ENCODE assay signal across 30 cellular contexts in the genomic region with DNA sequence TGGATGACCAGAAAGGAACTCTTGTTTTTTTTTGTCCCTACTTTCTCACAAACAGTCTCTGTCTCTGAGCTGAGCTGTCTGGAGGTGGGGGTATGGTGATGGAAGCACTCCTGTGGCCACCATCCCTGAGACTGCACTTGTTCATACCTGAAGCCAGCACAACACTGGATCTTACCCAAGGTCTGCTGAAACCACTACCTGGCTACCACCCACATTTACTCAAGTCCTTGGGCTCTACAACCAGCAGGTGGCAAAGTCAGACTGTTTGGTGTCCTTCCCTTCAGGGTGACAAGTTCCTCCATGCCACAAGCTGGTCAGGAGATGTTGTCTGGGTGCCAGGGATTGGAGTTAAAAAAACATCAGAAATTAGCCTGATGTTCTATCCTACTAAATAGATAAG.
A peak's percentile ranks its signal among the peaks of the same experiment; 100 is the strongest.
DNase-seq lines count a peak whose midpoint lies in the region; ATAC-seq, FAIRE-seq and TF ChIP-seq lines count a peak whose summit lies in the region.
"Had no signal": no experiment of that assay in that cellular context is flagged by ENCODE, and none has a peak within 500 bp of the region (broad histone marks: within the 10 kb centered on the region; RNA-seq: fewer than 3 reads in every experiment).

No MANE protein-coding gene starts in this region.

- H3K4me1 ChIP-seq in Karpas-422 (ENCODE audit: low read length) (no peaks in the 10 kb centered on the region), GM12878 (ENCODE audit: control insufficient read depth, insufficient read depth, low read length) (no peaks in the 10 kb centered on the region), transverse colon (no peaks in the 10 kb centered on the region)
- H3K4me1 ChIP-seq: BLaER1, esophagus squamous epithelium, right lobe of liver had no signal

- DNase-seq in activated CD8-positive, alpha-beta T cell treated with anti-CD3 and anti-CD28 coated beads for 36 hours, result peak; percentile 2
- DNase-seq in activated CD8-positive, alpha-beta T cell treated with anti-CD3 and anti-CD28 coated beads, Interleukin-2, amount 10 ng/mL, durations not matched to agents 7 days and 5 days, result no peak
- DNase-seq in Karpas-422 (peak; percentile 44), GM12878 (ENCODE audit: low read depth, low spot score) (no peak), transverse colon (peak; percentile 10), GM13977 (ENCODE audit: low spot score) (no peak)
- DNase-seq: activated CD8-positive, alpha-beta memory T cell treated with anti-CD3 and anti-CD28 coated beads for 24 hours; activated gamma-delta T cell; activated naive CD8-positive, alpha-beta T cell treated with anti-CD3 and anti-CD28 coated beads, Interleukin-2, amount 50 U/mL, for 24 hours; activated T-cell treated with anti-CD3 and anti-CD28 coated beads, Interleukin-2, amount 50 U/mL, for 1 hour; central memory CD4-positive, alpha-beta T cell; COR-L47; EL; endodermal cell; esophagus squamous epithelium; mammary epithelial cell; NCI-H69; OCI-M1; posterior cingulate gyrus; right lobe of liver; stimulated activated CD4-positive, alpha-beta T cell treated with anti-CD3 and anti-CD28 coated beads, Interleukin-2, amount 100 ng/mL, for 48 hours had no signal

- no peaks in the 10 kb centered on the region for H3K36me3 ChIP-seq in Karpas-422 (ENCODE audit: insufficient read depth, low read length)
- no peaks in the 10 kb centered on the region for H3K36me3 ChIP-seq in GM12878 (ENCODE audit: control insufficient read depth in 2 of 2, insufficient read depth in 2 of 2, low read length in 1 of 2)
- no peaks in the 10 kb centered on the region for H3K36me3 ChIP-seq in transverse colon
- H3K36me3 ChIP-seq: BLaER1, esophagus squamous epithelium, right lobe of liver had no signal

- TF ChIP-seq RAD21 in GM12878 (IDR thresholded peaks at IDR 0.05; ENCODE audit: insufficient read depth, low read depth, low read length), result 0 out of 2 replicates have a peak, but pooled peaks have one; percentile 22

- H3K27me3 ChIP-seq in Karpas-422 (ENCODE audit: low read length) (no peaks in the 10 kb centered on the region), GM12878 (replicated peaks in 1 of 2; ENCODE audit: control insufficient read depth in 2 of 2, insufficient read depth in 2 of 2, low read length in 1 of 2) (no peaks in the 10 kb centered on the region), transverse colon (no peaks in the 10 kb centered on the region)
- H3K27me3 ChIP-seq: esophagus squamous epithelium, right lobe of liver had no signal

- no peaks in the 10 kb centered on the region for H3K36me3 Mint-ChIP-seq in activated CD8-positive, alpha-beta T cell treated with anti-CD3 and anti-CD28 coated beads for 36 hours (ENCODE audit: low read depth)
- no peaks in the 10 kb centered on the region for H3K36me3 Mint-ChIP-seq in activated CD8-positive, alpha-beta T cell treated with anti-CD3 and anti-CD28 coated beads, Interleukin-2, amount 10 ng/mL, durations not matched to agents 7 days and 5 days (ENCODE audit: low read depth)

- POLR2A ChIA-PET in activated CD8-positive, alpha-beta T cell treated with anti-CD3 and anti-CD28 coated beads for 36 hours (lab: Charles Lee), result no interaction called here
- POLR2A ChIA-PET in activated CD8-positive, alpha-beta T cell treated with anti-CD3 and anti-CD28 coated beads, Interleukin-2, amount 10 ng/mL, durations not matched to agents 7 days and 5 days (lab: Charles Lee), result no interaction called here
- POLR2A ChIA-PET in GM12878 (lab: Charles Lee), result no interaction called here

- H3K9ac ChIP-seq in Karpas-422 (ENCODE audit: low read length), result no peak overlapping the region
- H3K9ac ChIP-seq in GM12878 (ENCODE audit: control insufficient read depth, insufficient read depth, low read length), result no peak overlapping the region
- H3K9ac ChIP-seq: BLaER1 had no signal

- H4K20me1 ChIP-seq in Karpas-422 (ENCODE audit: insufficient read depth, low read depth, low read length) (no peaks in the 10 kb centered on the region), GM12878 (ENCODE audit: control insufficient read depth, insufficient read depth) (no peaks in the 10 kb centered on the region)

- no peaks in the 10 kb centered on the region for H3K4me1 Mint-ChIP-seq in activated CD8-positive, alpha-beta T cell treated with anti-CD3 and anti-CD28 coated beads for 36 hours (ENCODE audit: low read depth)
- no peaks in the 10 kb centered on the region for H3K4me1 Mint-ChIP-seq in activated CD8-positive, alpha-beta T cell treated with anti-CD3 and anti-CD28 coated beads, Interleukin-2, amount 10 ng/mL, durations not matched to agents 7 days and 5 days (ENCODE audit: low read depth)
- H3K4me1 Mint-ChIP-seq: activated naive CD8-positive, alpha-beta T cell treated with anti-CD3 and anti-CD28 coated beads, Interleukin-2, amount 50 U/mL, for 24 hours had no signal

- H3K9me3 Mint-ChIP-seq in activated CD8-positive, alpha-beta T cell treated with anti-CD3 and anti-CD28 coated beads for 36 hours, result no peaks in the 10 kb centered on the region
- H3K9me3 Mint-ChIP-seq in activated CD8-positive, alpha-beta T cell treated with anti-CD3 and anti-CD28 coated beads, Interleukin-2, amount 10 ng/mL, durations not matched to agents 7 days and 5 days (ENCODE audit: insufficient read depth), result peaks cover 6% of the 10 kb centered on the region
- H3K9me3 Mint-ChIP-seq: activated naive CD8-positive, alpha-beta T cell treated with anti-CD3 and anti-CD28 coated beads, Interleukin-2, amount 50 U/mL, for 24 hours had no signal

- no peak overlapping the region for H3K27ac Mint-ChIP-seq in activated CD8-positive, alpha-beta T cell treated with anti-CD3 and anti-CD28 coated beads for 36 hours
- H3K27ac Mint-ChIP-seq in activated CD8-positive, alpha-beta T cell treated with anti-CD3 and anti-CD28 coated beads, Interleukin-2, amount 10 ng/mL, durations not matched to agents 7 days and 5 days, result no peak overlapping the region
- H3K27ac Mint-ChIP-seq: activated naive CD8-positive, alpha-beta T cell treated with anti-CD3 and anti-CD28 coated beads, Interleukin-2, amount 50 U/mL, for 24 hours; endodermal cell had no signal

- in situ Hi-C loops in GM12878 (cut with MboI), result no loop called here
- in situ Hi-C loops in transverse colon (cut with MboI; ENCODE audit: low pct_ligation_motif_present in 1 of 4, low pct_unique_long_range_greater_than_20kb in 1 of 4, low sequenced_read_pairs in 3 of 4), result no loop called here
- in situ Hi-C loops in GM13977 (cut with MboI; ENCODE audit: low pct_unique_long_range_greater_than_20kb, low sequenced_read_pairs, unreplicated experiment), result no loop called here

- TF ChIP-seq CTCF in activated CD8-positive, alpha-beta T cell treated with anti-CD3 and anti-CD28 coated beads for 36 hours (IDR thresholded peaks at IDR 0.05), result no peak
- no peak; a peak in 1 of 6 replicates for TF ChIP-seq CTCF in GM12878 (IDR thresholded peaks at IDR 0.05 in 2 of 3, conservative IDR thresholded peaks at IDR 0.05 in 1 of 3; ENCODE audit: control insufficient read depth in 2 of 3, extremely low read depth in 1 of 3, insufficient read depth in 1 of 3, low read depth in 3 of 3, low read length in 3 of 3)
- TF ChIP-seq CTCF in transverse colon (IDR thresholded peaks at IDR 0.05), result no peak
- TF ChIP-seq CTCF in GM13977 (IDR thresholded peaks at IDR 0.05; ENCODE audit: extremely low read depth, insufficient read depth, missing control alignments), result no peak

- H3K79me2 ChIP-seq in Karpas-422 (ENCODE audit: low read length), result no peaks in the 10 kb centered on the region
- no peaks in the 10 kb centered on the region for H3K79me2 ChIP-seq in GM12878 (ENCODE audit: control insufficient read depth, insufficient read depth, low read length)

- TF ChIP-seq EP300 in GM12878 (IDR thresholded peaks at IDR 0.05; ENCODE audit: borderline replicate concordance in 1 of 2, control insufficient read depth in 1 of 2, low read depth in 2 of 2, low read length in 2 of 2) (no peak), transverse colon (IDR thresholded peaks at IDR 0.05; ENCODE audit: low read depth) (no peak)

- no peak overlapping the region for H2AFZ ChIP-seq in Karpas-422 (ENCODE audit: low read length)
- H2AFZ ChIP-seq in GM12878 (ENCODE audit: control insufficient read depth, low read depth, low read length), result no peak overlapping the region

- TF ChIP-seq POLR2A in GM12878 (IDR thresholded peaks at IDR 0.05; ENCODE audit: low read depth, low read length) (no peak), transverse colon (IDR thresholded peaks at IDR 0.05) (no peak)

- no peak overlapping the region for H3K4me3 Mint-ChIP-seq in activated CD8-positive, alpha-beta T cell treated with anti-CD3 and anti-CD28 coated beads for 36 hours
- no peak overlapping the region for H3K4me3 Mint-ChIP-seq in activated CD8-positive, alpha-beta T cell treated with anti-CD3 and anti-CD28 coated beads, Interleukin-2, amount 10 ng/mL, durations not matched to agents 7 days and 5 days
- H3K4me3 Mint-ChIP-seq: activated naive CD8-positive, alpha-beta T cell treated with anti-CD3 and anti-CD28 coated beads, Interleukin-2, amount 50 U/mL, for 24 hours; endodermal cell had no signal

- intact Hi-C loops in activated CD8-positive, alpha-beta T cell treated with anti-CD3 and anti-CD28 coated beads for 36 hours (cut with micrococcal nuclease), result no loop called here
- intact Hi-C loops in GM12878 (cut with micrococcal nuclease; ENCODE audit: unreplicated experiment) (no loop called here), transverse colon (cut with DNase I; ENCODE audit: low total_unique reads) (no loop called here)

- no peak for FAIRE-seq in GM12878 (lab: Jason Lieb, UNC)
- FAIRE-seq: frontal cortex, HTR-8/SVneo, TTC549 had no signal

- no peaks in the 10 kb centered on the region for H3K9me2 ChIP-seq in Karpas-422 (replicated peaks; ENCODE audit: insufficient read depth, low read length)

- no TSS peak for BruUV-seq in GM12878 (replicated peaks; lab: Mats Ljungman, UMichigan)

- CTCF ChIA-PET in activated CD8-positive, alpha-beta T cell treated with anti-CD3 and anti-CD28 coated beads for 36 hours (lab: Charles Lee), result no interaction called here
- CTCF ChIA-PET in activated CD8-positive, alpha-beta T cell treated with anti-CD3 and anti-CD28 coated beads, Interleukin-2, amount 10 ng/mL, durations not matched to agents 7 days and 5 days (lab: Charles Lee), result no interaction called here
- CTCF ChIA-PET in GM12878 (lab: Yijun Ruan, JAX), result interaction anchor here (0.6 kb wide), 1 partner anchor 8 kb away, joined by 3 read pairs; no protein-coding TSS in a partner anchor

- H3K4me3 ChIP-seq in Karpas-422 (ENCODE audit: low read length) (no peak overlapping the region), GM12878 (no peak overlapping the region), transverse colon (no peak overlapping the region)
- H3K4me3 ChIP-seq: BLaER1, esophagus squamous epithelium, right lobe of liver, SK-N-MC had no signal

- H3K27ac ChIP-seq in Karpas-422 (ENCODE audit: low read length), result no peak overlapping the region
- H3K27ac ChIP-seq in GM12878 (ENCODE audit: control insufficient read depth, insufficient read depth), result no peak overlapping the region
- H3K27ac ChIP-seq in transverse colon, result no peak overlapping the region
- H3K27ac ChIP-seq: BLaER1, esophagus squamous epithelium, right lobe of liver, SK-N-MC had no signal

- RAD21 ChIA-PET in GM12878 (lab: Charles Lee; ENCODE audit: unreplicated experiment), result interaction anchor here (1.1 kb wide), 1 partner anchor 54 kb away, joined by 3 read pairs; no protein-coding TSS in a partner anchor

- ATAC-seq in activated CD8-positive, alpha-beta T cell treated with anti-CD3 and anti-CD28 coated beads for 36 hours, result no peak
- no peak for ATAC-seq in activated CD8-positive, alpha-beta T cell treated with anti-CD3 and anti-CD28 coated beads, Interleukin-2, amount 10 ng/mL, durations not matched to agents 7 days and 5 days
- peak; percentile 53 for ATAC-seq in GM12878
- ATAC-seq in GM18511 (IDR thresholded peaks at IDR 0.05; ENCODE audit: unreplicated experiment), result no peak
- ATAC-seq in GM18868 (IDR thresholded peaks at IDR 0.05; ENCODE audit: unreplicated experiment), result no peak
- ATAC-seq: activated CD4-positive, CD25-positive, alpha-beta regulatory T cell treated with anti-CD3 and anti-CD28 coated beads, Interleukin-2, amount 50 U/mL, for 24 hours; activated naive CD8-positive, alpha-beta T cell treated with anti-CD3 and anti-CD28 coated beads, Interleukin-2, amount 50 U/mL, for 24 hours; HCT116 had no signal

- SMC1A ChIA-PET in GM12878 (lab: Charles Lee; ENCODE audit: uncharacterized antibody, unreplicated experiment), result no interaction called here

- H3K27me3 Mint-ChIP-seq in activated CD8-positive, alpha-beta T cell treated with anti-CD3 and anti-CD28 coated beads for 36 hours, result no peaks in the 10 kb centered on the region
- no peaks in the 10 kb centered on the region for H3K27me3 Mint-ChIP-seq in activated CD8-positive, alpha-beta T cell treated with anti-CD3 and anti-CD28 coated beads, Interleukin-2, amount 10 ng/mL, durations not matched to agents 7 days and 5 days (ENCODE audit: low read depth)

- H3K4me2 ChIP-seq in Karpas-422 (ENCODE audit: low read depth, low read length, poor library complexity, severe bottlenecking) (no peak overlapping the region), GM12878 (ENCODE audit: control insufficient read depth, insufficient read depth) (no peak overlapping the region)
- H3K4me2 ChIP-seq: BLaER1 had no signal

- H3K9me3 ChIP-seq in Karpas-422 (ENCODE audit: low read length), result no peaks in the 10 kb centered on the region
- no peaks in the 10 kb centered on the region for H3K9me3 ChIP-seq in GM12878 (replicated peaks; ENCODE audit: control insufficient read depth, insufficient read depth, low read length)
- H3K9me3 ChIP-seq in transverse colon, result no peaks in the 10 kb centered on the region
- H3K9me3 ChIP-seq: BLaER1, esophagus squamous epithelium, right lobe of liver had no signal

Comparison
In these comparisons a context has a peak if more than half of its experiments do, and no peak if none do; other contexts are left out.
1. DNase-seq: peak in activated CD8-positive, alpha-beta T cell treated with anti-CD3 and anti-CD28 coated beads for 36 hours (single experiment), Karpas-422 (single experiment) and transverse colon (single experiment); none in activated CD8-positive, alpha-beta T cell treated with anti-CD3 and anti-CD28 coated beads, Interleukin-2, amount 10 ng/mL, durations not matched to agents 7 days and 5 days (single experiment), GM12878 (single experiment) and GM13977 (single experiment).